21 cellular contexts compared by ENCODE assay signal in genomic region chr6:51768087-51768486, GRCh38.
A peak's percentile ranks its signal among the peaks of the same experiment; 100 is the strongest.
DNase-seq lines count a peak whose midpoint lies in the region; ATAC-seq, FAIRE-seq and TF ChIP-seq lines count a peak whose summit lies in the region.
"Had no signal": no experiment of that assay in that cellular context is flagged by ENCODE, and none has a peak within 500 bp of the region (broad histone marks: within the 10 kb centered on the region; RNA-seq: fewer than 3 reads in every experiment).

No MANE protein-coding gene starts in this region.

- H3K27me3 ChIP-seq in bronchial epithelial cell (ENCODE audit: control insufficient read depth, insufficient read depth, low read length) (no peaks in the 10 kb centered on the region), foreskin keratinocyte (no peaks in the 10 kb centered on the region), tibial nerve (no peaks in the 10 kb centered on the region)
- H3K27me3 ChIP-seq: BLaER1 treated with 17β-estradiol and CSF1 and Interleukin-3, amounts not matched to agents 10 nM and 100 nM had no signal

- DNase-seq in DMS53 treated with DMSO at 0.1 percent for 48 hours (lab: John Stamatoyannopoulos, UW; ENCODE audit: unreplicated experiment) (peak; percentile 14), bronchial epithelial cell (ENCODE audit: low read depth) (peak; percentile 68), foreskin keratinocyte (peak in 1 of 2 donors; percentile 55), hepatic stellate cell (ENCODE audit: low spot score) (no peak), tibial nerve (ENCODE audit: low spot score in 2 of 2) (no peak), dermis blood vessel endothelial cell (no peak)
- no peak for DNase-seq in activated CD8-positive, alpha-beta memory T cell treated with anti-CD3 and anti-CD28 coated beads for 24 hours
- DNase-seq: 8988T; ACHN; Caco-2; Calu3; CD4-positive, alpha-beta T cell; CD8-positive, alpha-beta T cell; DMS79 treated with DMSO at 0.1 percent for 48 hours; GF-D8 had no signal

- TF ChIP-seq EP300 in tibial nerve (IDR thresholded peaks at IDR 0.05), result no peak

- peak; percentile 83 for ATAC-seq in foreskin keratinocyte
- ATAC-seq: CD8-positive, alpha-beta T cell had no signal

- H3K4me1 ChIP-seq in foreskin keratinocyte (no peaks in the 10 kb centered on the region), tibial nerve (no peaks in the 10 kb centered on the region)
- H3K4me1 ChIP-seq: BLaER1 treated with 17β-estradiol and CSF1 and Interleukin-3, amounts not matched to agents 10 nM and 100 nM; Caco-2 had no signal

- no peak overlapping the region for H3K4me3 ChIP-seq in bronchial epithelial cell (ENCODE audit: low read depth, low read length)
- no peak overlapping the region for H3K4me3 ChIP-seq in tibial nerve
- H3K4me3 ChIP-seq: BLaER1 treated with 17β-estradiol and CSF1 and Interleukin-3, amounts not matched to agents 10 nM and 100 nM had no signal

- TF ChIP-seq CTCF in bronchial epithelial cell (IDR thresholded peaks at IDR 0.05; ENCODE audit: insufficient read depth, low read length, severe bottlenecking) (no peak), foreskin keratinocyte (conservative IDR thresholded peaks at IDR 0.05) (no peak), tibial nerve (IDR thresholded peaks at IDR 0.05) (no peak)

- TF ChIP-seq POLR2A in tibial nerve (IDR thresholded peaks at IDR 0.05), result no peak

- peaks cover 0 to 6% (median 0%) of the 10 kb centered on the region in 4 donors for H3K9me3 ChIP-seq in tibial nerve
- H3K9me3 ChIP-seq: Caco-2 had no signal

- no peak for FAIRE-seq in bronchial epithelial cell (lab: Jason Lieb, UNC)
- FAIRE-seq: A204.1, D721Med, GM12891, GM19239 had no signal

- H3K27ac ChIP-seq in foreskin keratinocyte (no peak overlapping the region), tibial nerve (no peak overlapping the region)
- H3K27ac ChIP-seq: BLaER1 treated with 17β-estradiol and CSF1 and Interleukin-3, amounts not matched to agents 10 nM and 100 nM; C4-2B had no signal

- H3K36me3 ChIP-seq in bronchial epithelial cell (ENCODE audit: control insufficient read depth, insufficient read depth, low read length), result no peaks in the 10 kb centered on the region
- H3K36me3 ChIP-seq in tibial nerve, result no peaks in the 10 kb centered on the region
- H3K36me3 ChIP-seq: BLaER1 treated with 17β-estradiol and CSF1 and Interleukin-3, amounts not matched to agents 10 nM and 100 nM had no signal

Comparison
In these comparisons a context has a peak if more than half of its experiments do, and no peak if none do; other contexts are left out.
1. DNase-seq: peak in DMS53 treated with DMSO at 0.1 percent for 48 hours (single experiment) and bronchial epithelial cell (single experiment); none in hepatic stellate cell (single experiment), tibial nerve (0 of 2), dermis blood vessel endothelial cell (single experiment) and activated CD8-positive, alpha-beta memory T cell treated with anti-CD3 and anti-CD28 coated beads for 24 hours (single experiment).